ENCODE assay signal across 17 cellular contexts in the genomic region with DNA sequence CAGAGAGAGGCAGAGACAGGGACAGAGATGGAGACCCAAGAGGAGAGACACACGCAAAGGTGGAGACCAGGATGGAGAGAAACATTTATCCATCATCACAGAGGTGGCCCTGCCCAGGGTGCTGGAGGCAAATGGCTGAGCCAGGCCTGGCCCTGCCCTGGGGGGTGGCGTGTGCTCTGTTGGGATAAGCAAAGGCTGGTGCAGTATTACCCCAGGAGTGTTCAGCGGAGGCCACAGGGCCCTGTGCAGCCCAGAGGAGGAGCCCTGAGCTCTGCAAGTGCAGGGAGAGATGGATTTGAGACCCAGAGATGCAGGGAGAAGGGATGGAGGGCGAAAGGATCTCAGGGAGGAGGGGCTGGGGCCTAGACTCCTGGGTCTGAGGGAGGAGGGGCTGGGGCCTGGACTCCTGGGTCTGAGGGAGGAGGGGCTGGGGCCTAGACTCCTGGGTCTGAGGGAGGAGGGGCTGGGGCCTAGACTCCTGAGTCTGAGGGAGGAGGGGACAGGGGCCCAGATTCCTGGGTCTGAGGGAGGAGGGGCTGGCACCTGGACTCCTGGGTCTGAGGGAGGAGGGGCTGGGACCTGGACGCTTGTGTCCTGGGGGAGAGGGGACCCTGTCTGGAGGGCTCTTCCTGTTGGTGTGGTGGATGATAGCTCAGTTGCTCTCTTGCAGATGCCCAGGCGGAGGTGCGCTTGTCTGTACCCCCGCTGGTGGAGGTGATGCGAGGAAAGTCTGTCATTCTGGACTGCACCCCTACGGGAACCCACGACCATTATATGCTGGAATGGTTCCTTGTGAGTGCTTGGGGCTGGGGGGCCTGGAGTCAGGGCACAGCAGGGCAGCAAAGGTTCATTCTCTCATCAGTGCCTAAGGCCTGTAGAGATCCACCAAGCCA. TPM values are rescaled to one million over a fixed set of nuclear protein-coding genes. Genes with fewer than 3 reads are reported as not detected.
A peak's percentile ranks its signal among the peaks of the same experiment; 100 is the strongest.
DNase-seq lines count a peak whose midpoint lies in the region; ATAC-seq and TF ChIP-seq lines count a peak whose summit lies in the region.
"Had no signal": no experiment of that assay in that cellular context is flagged by ENCODE, and none has a peak within 500 bp of the region (broad histone marks: within the 10 kb centered on the region; RNA-seq: fewer than 3 reads in every experiment).

No MANE protein-coding gene starts in this region.

- H3K18ac ChIP-seq in IMR-90 (ENCODE audit: low read depth, low read length) = no peak overlapping the region

- TF ChIP-seq CTCF in Caco-2 (IDR thresholded peaks at IDR 0.05; ENCODE audit: insufficient read depth in 1 of 2, low read depth in 1 of 2, low read length in 1 of 2, severe bottlenecking in 1 of 2, unreplicated experiment in 1 of 2) = no peak
- TF ChIP-seq CTCF in IMR-90 (conservative IDR thresholded peaks at IDR 0.05; ENCODE audit: low read depth, low read length) = no peak
- TF ChIP-seq CTCF in epithelial cell of esophagus (IDR thresholded peaks at IDR 0.05; ENCODE audit: insufficient read depth, low read depth, low read length, missing control alignments) = no peak
- TF ChIP-seq CTCF in progenitor cell of endocrine pancreas (IDR thresholded peaks at IDR 0.05; ENCODE audit: unreplicated experiment) = no peak

- H3K4ac ChIP-seq in IMR-90 (ENCODE audit: low read depth, low read length) = no peak overlapping the region

- H3K9me1 ChIP-seq in IMR-90 (ENCODE audit: insufficient read depth, low read length) = no peaks in the 10 kb centered on the region

- peak overlapping the region; percentile 95 for H3K27ac Mint-ChIP-seq in Caco-2 (ENCODE audit: unreplicated experiment)
- peak overlapping the region; percentile 29 for H3K27ac Mint-ChIP-seq in progenitor cell of endocrine pancreas
- H3K27ac Mint-ChIP-seq: activated T-helper 2 cell treated with anti-CD3 and anti-CD28 coated beads, Interferon-gamma antibody, Interleukin-2, Interleukin-4, amounts not matched to agents 10 μg/mL and 5 μg/mL and 100 μg/mL, durations not matched to agents 14 hours and 24 hours and 36 hours; effector memory CD8-positive, alpha-beta T cell; IgD-negative memory B cell had no signal

- DNase-seq in Caco-2 = no peak
- no peak for DNase-seq in IMR-90
- DNase-seq in epithelial cell of esophagus (ENCODE audit: low read depth) = peak; percentile 19
- DNase-seq in progenitor cell of endocrine pancreas (ENCODE audit: low spot score, unreplicated experiment) = no peak
- DNase-seq in stimulated activated CD4-positive, alpha-beta T cell treated with anti-CD3 and anti-CD28 coated beads, Interleukin-15, amount 100 ng/mL, for 24 hours = no peak
- no peak for DNase-seq in nucleus accumbens (lab: John Stamatoyannopoulos, UW)
- no peak for DNase-seq in NCI-H1436 (lab: John Stamatoyannopoulos, UW)
- DNase-seq in iPS-NIHi11 (ENCODE audit: low spot score) = no peak
- DNase-seq: effector memory CD8-positive, alpha-beta T cell; EL; naive thymus-derived CD4-positive, alpha-beta T cell; NCI-H526; SJCRH30 had no signal

- no peak overlapping the region for H2AFZ ChIP-seq in IMR-90 (replicated peaks; ENCODE audit: low read length, poor library complexity)

- H2AK5ac ChIP-seq in IMR-90 (ENCODE audit: low read depth, low read length) = peak overlapping the region; percentile 16; the same call in 1 of the 2 replicates

- no peak overlapping the region for H2BK5ac ChIP-seq in IMR-90 (ENCODE audit: low read depth, low read length, poor library complexity, severe bottlenecking)

- H2BK15ac ChIP-seq in IMR-90 (ENCODE audit: low read depth, low read length) = no peak overlapping the region

- H4K91ac ChIP-seq in IMR-90 (ENCODE audit: insufficient read depth, low read depth, low read length) = no peak overlapping the region

- no peak overlapping the region for H3K23ac ChIP-seq in IMR-90 (ENCODE audit: low read depth, low read length)

- no peaks in the 10 kb centered on the region for H3K9me3 ChIP-seq in Caco-2
- H3K9me3 ChIP-seq in IMR-90 (ENCODE audit: control insufficient read depth, insufficient read depth, low read length) = no peaks in the 10 kb centered on the region
- H3K9me3 ChIP-seq: SJCRH30 had no signal

- H3K27ac ChIP-seq in IMR-90 (ENCODE audit: insufficient read depth, low read length) = no peak overlapping the region
- H3K27ac ChIP-seq: SJCRH30 had no signal

- no peak overlapping the region for H4K5ac ChIP-seq in IMR-90 (ENCODE audit: low read depth, low read length)

- H3K9me3 Mint-ChIP-seq in Caco-2 (ENCODE audit: unreplicated experiment) (no peaks in the 10 kb centered on the region), progenitor cell of endocrine pancreas (ENCODE audit: low read depth) (no peaks in the 10 kb centered on the region)
- H3K9me3 Mint-ChIP-seq: activated T-helper 2 cell treated with anti-CD3 and anti-CD28 coated beads, Interferon-gamma antibody, Interleukin-2, Interleukin-4, amounts not matched to agents 10 μg/mL and 5 μg/mL and 100 μg/mL, durations not matched to agents 14 hours and 24 hours and 36 hours; central memory CD8-positive, alpha-beta T cell; effector memory CD8-positive, alpha-beta T cell; IgD-negative memory B cell had no signal

- no peak for TF ChIP-seq POLR2A in IMR-90 (IDR thresholded peaks at IDR 0.05; ENCODE audit: low read depth, low read length)

- peaks cover 8% of the 10 kb centered on the region for H3K36me3 ChIP-seq in Caco-2 (ENCODE audit: control insufficient read depth, insufficient read depth, low read length)
- peaks cover 16% of the 10 kb centered on the region for H3K36me3 ChIP-seq in IMR-90 (ENCODE audit: control insufficient read depth, insufficient read depth, low read length)

- no peak overlapping the region for H3K14ac ChIP-seq in IMR-90 (replicated peaks; ENCODE audit: low read depth, low read length)

- no peak overlapping the region for H2AK9ac ChIP-seq in IMR-90 (replicated peaks; ENCODE audit: low read depth, low read length, poor library complexity)

- no peaks in the 10 kb centered on the region for H4K20me1 ChIP-seq in IMR-90 (ENCODE audit: insufficient read depth, low read length)

- peaks cover 5 to 9% of the 10 kb centered on the region in 2 experiments; a peak in 2 of 4 replicates for H3K79me1 ChIP-seq in IMR-90 (ENCODE audit: low read depth in 1 of 2, low read length in 2 of 2)

- H3K4me2 ChIP-seq in IMR-90 (ENCODE audit: low read depth, low read length) = no peak overlapping the region

- no peak overlapping the region for H3K9ac ChIP-seq in IMR-90 (ENCODE audit: low read depth, low read length)

- BruUV-seq in Caco-2 (replicated peaks; lab: Mats Ljungman, UMichigan) = no TSS peak
- no TSS peak for BruUV-seq in IMR-90 (replicated peaks; lab: Mats Ljungman, UMichigan)

- no peak overlapping the region for H4K8ac ChIP-seq in IMR-90 (ENCODE audit: low read depth in 2 of 2, low read length in 2 of 2)

- ATAC-seq in IMR-90 (ENCODE audit: low read depth) = no peak
- ATAC-seq: activated CD4-positive, CD25-positive, alpha-beta regulatory T cell treated with anti-CD3 and anti-CD28 coated beads, Interleukin-2, amount 50 U/mL, for 24 hours; effector memory CD8-positive, alpha-beta T cell; naive thymus-derived CD4-positive, alpha-beta T cell had no signal

- H2BK120ac ChIP-seq in IMR-90 (ENCODE audit: low read depth, low read length) = no peak overlapping the region

- POLR2A ChIA-PET in Caco-2 (lab: Charles Lee) (no interaction called here), IMR-90 (lab: Charles Lee; ENCODE audit: unreplicated experiment) (interaction anchor here (0.6 kb wide), 1 partner anchor 10 kb away, joined by 7 read pairs; no protein-coding TSS in a partner anchor)

- in situ Hi-C loops in IMR-90 (cut with MboI; ENCODE audit: low sequenced_read_pairs) = no loop called here

- H2BK20ac ChIP-seq in IMR-90 (ENCODE audit: low read depth, low read length) = no peak overlapping the region

- H3K36me3 Mint-ChIP-seq in Caco-2 (ENCODE audit: insufficient read depth, unreplicated experiment) = peaks cover 82% of the 10 kb centered on the region
- H3K36me3 Mint-ChIP-seq in progenitor cell of endocrine pancreas (ENCODE audit: insufficient read depth) = peaks cover 26% of the 10 kb centered on the region
- H3K36me3 Mint-ChIP-seq: IgD-negative memory B cell; naive thymus-derived CD4-positive, alpha-beta T cell had no signal

- H3K4me1 Mint-ChIP-seq in Caco-2 (ENCODE audit: low read depth, unreplicated experiment) = peaks cover 58% of the 10 kb centered on the region
- H3K4me1 Mint-ChIP-seq in progenitor cell of endocrine pancreas (ENCODE audit: low read depth) = peaks cover 24% of the 10 kb centered on the region
- H3K4me1 Mint-ChIP-seq: central memory CD8-positive, alpha-beta T cell had no signal

- H3K4me1 ChIP-seq in Caco-2 = peaks cover 27% of the 10 kb centered on the region
- H3K4me1 ChIP-seq in IMR-90 (ENCODE audit: control insufficient read depth, insufficient read depth, low read length) = peaks cover 15% of the 10 kb centered on the region

- CTCF ChIA-PET in Caco-2 (lab: Charles Lee) (interaction anchor here (4.0 kb wide), 1 partner anchor 35 kb away, joined by 53 read pairs; a partner anchor contains a TSS), IMR-90 (lab: Yijun Ruan, JAX) (no interaction called here)

- dilution Hi-C loops in IMR-90 (cut with HindIII; ENCODE audit: low sequenced_read_pairs, unreplicated experiment) = no loop called here

- H3K4me3 ChIP-seq in Caco-2 (ENCODE audit: low read depth, low read length) = no peak overlapping the region; the same call in 1 of the 2 replicates
- H3K4me3 ChIP-seq in IMR-90 (ENCODE audit: insufficient read depth, low read depth, low read length) = no peak overlapping the region
- peak overlapping the region; percentile 58 for H3K4me3 ChIP-seq in epithelial cell of esophagus (ENCODE audit: low read length)
- H3K4me3 ChIP-seq: SJCRH30 had no signal

- peak overlapping the region; percentile 82 for H3K4me3 Mint-ChIP-seq in Caco-2 (ENCODE audit: unreplicated experiment)
- peak overlapping the region; percentile 78 for H3K4me3 Mint-ChIP-seq in progenitor cell of endocrine pancreas (ENCODE audit: low read depth)
- H3K4me3 Mint-ChIP-seq: central memory CD8-positive, alpha-beta T cell; effector memory CD8-positive, alpha-beta T cell had no signal

- H3K56ac ChIP-seq in IMR-90 (ENCODE audit: extremely low read depth, insufficient read depth, low read length) = no peak overlapping the region

- intact Hi-C loops in Caco-2 (cut with micrococcal nuclease; ENCODE audit: unreplicated experiment) = no loop called here
- intact Hi-C loops in IMR-90 (cut with micrococcal nuclease) = no loop called here

- H3K27me3 Mint-ChIP-seq in Caco-2 (ENCODE audit: insufficient read depth, unreplicated experiment) (no peaks in the 10 kb centered on the region), progenitor cell of endocrine pancreas (no peaks in the 10 kb centered on the region)

- H3K27me3 ChIP-seq in Caco-2 (replicated peaks; ENCODE audit: control insufficient read depth, insufficient read depth, low read length) = no peaks in the 10 kb centered on the region
- no peaks in the 10 kb centered on the region for H3K27me3 ChIP-seq in IMR-90 (ENCODE audit: control insufficient read depth, insufficient read depth, low read length)

- WGBS in IMR-90 (ENCODE audit: extremely low coverage in 2 of 2, insufficient read length in 1 of 2), 2 experiments = 100% methylated on average over 3 of the region's 11 CpGs; no CpG with 5 or more reads in 1 of the 2 experiments

- TF ChIP-seq RAD21 in IMR-90 (IDR thresholded peaks at IDR 0.05; ENCODE audit: low read length) = no peak

RNA-seq across cellular contexts. Expression of a gene that starts 1.9 kb away (rescaled TPM):
- total RNA-seq in Caco-2 (2022) = 230 and 244 TPM in 2 replicates
- 2.3 and 2.8 TPM in 2 replicates for total RNA-seq in IMR-90 (2012; rRNA removed)
- 27.5 and 35.7 TPM in 2 replicates for polyA plus RNA-seq in IMR-90 (2012; rRNA removed)
- 50.8 and 71.8 TPM in 2 replicates for polyA plus RNA-seq in IMR-90 (2012; cell fraction: cytosol; rRNA removed)
- polyA plus RNA-seq in IMR-90 (2012; cell fraction: nucleus; rRNA removed; ENCODE audit: low replicate concordance) = 52.3 and 108 TPM in 2 replicates
- total RNA-seq in progenitor cell of endocrine pancreas = 197 and 211 TPM in 2 replicates
- total RNA-seq: activated T-helper 2 cell treated with anti-CD3 and anti-CD28 coated beads, Interferon-gamma antibody, Interleukin-2, Interleukin-4, amounts not matched to agents 10 μg/mL and 5 μg/mL and 100 μg/mL, durations not matched to agents 14 hours and 24 hours and 36 hours had no signal
- polyA plus RNA-seq: IgD-negative memory B cell; naive thymus-derived CD4-positive, alpha-beta T cell had no signal

RNA-seq across cellular contexts. Expression of a gene that starts 33.1 kb away (rescaled TPM):
- 42.3 and 43.6 TPM in 2 replicates for total RNA-seq in Caco-2 (2022)
- total RNA-seq in IMR-90 (2012; rRNA removed) = not detected in 2 replicates
- polyA plus RNA-seq in IMR-90 (2012; rRNA removed) = not detected in 2 replicates
- 0.02 TPM in 1 of 2 replicates, not detected in the other for polyA plus RNA-seq in IMR-90 (2012; cell fraction: cytosol; rRNA removed)
- 0.12 TPM in 1 of 2 replicates, not detected in the other for polyA plus RNA-seq in IMR-90 (2012; cell fraction: nucleus; rRNA removed; ENCODE audit: low replicate concordance)
- 15.4 and 16.2 TPM in 2 replicates for total RNA-seq in progenitor cell of endocrine pancreas
- total RNA-seq: activated T-helper 2 cell treated with anti-CD3 and anti-CD28 coated beads, Interferon-gamma antibody, Interleukin-2, Interleukin-4, amounts not matched to agents 10 μg/mL and 5 μg/mL and 100 μg/mL, durations not matched to agents 14 hours and 24 hours and 36 hours; naive thymus-derived CD4-positive, alpha-beta T cell; SJCRH30 had no signal
- polyA plus RNA-seq: IgD-negative memory B cell; naive thymus-derived CD4-positive, alpha-beta T cell had no signal

RNA-seq across cellular contexts. Expression of a gene that starts 35.3 kb away (rescaled TPM):
- total RNA-seq in Caco-2 (2022) (257 and 258 TPM in 2 replicates), IMR-90 (2012; rRNA removed) (77.8 and 78.0 TPM in 2 replicates), progenitor cell of endocrine pancreas (201 and 203 TPM in 2 replicates)
- 169 and 170 TPM in 2 replicates for polyA plus RNA-seq in IMR-90 (2012; rRNA removed)
- 191 and 192 TPM in 2 replicates for polyA plus RNA-seq in IMR-90 (2012; cell fraction: cytosol; rRNA removed)
- 109 and 133 TPM in 2 replicates for polyA plus RNA-seq in IMR-90 (2012; cell fraction: nucleus; rRNA removed; ENCODE audit: low replicate concordance)
- polyA plus RNA-seq: IgD-negative memory B cell had no signal

Comparison
In these comparisons a context has a peak if more than half of its experiments do, and no peak if none do; other contexts are left out.
1. RNA of a gene that starts 1.9 kb away (total RNA-seq): 230 to 244 TPM in Caco-2 and 197 to 211 TPM in progenitor cell of endocrine pancreas; 2.3 to 2.8 TPM in IMR-90; every median in the first group is over 10 times any median in the second.
2. RNA of a gene that starts 33.1 kb away (total RNA-seq): 42.3 to 43.6 TPM in Caco-2 and 15.4 to 16.2 TPM in progenitor cell of endocrine pancreas; not detected in IMR-90; every median in the first group is over 10 times any median in the second.